In genomic region chr19:19338082-19338481, GRCh38 we compare ENCODE assay signal across 21 cellular contexts. TPM values are rescaled to one million over a fixed set of nuclear protein-coding genes. Genes with fewer than 3 reads are reported as not detected.
DNase-seq lines count a peak whose midpoint lies in the region; ATAC-seq, FAIRE-seq and TF ChIP-seq lines count a peak whose summit lies in the region.
"Had no signal": no experiment of that assay in that cellular context is flagged by ENCODE, and none has a peak within 500 bp of the region (broad histone marks: within the 10 kb centered on the region; RNA-seq: fewer than 3 reads in every experiment).

No MANE protein-coding gene starts in this region.

- no peaks in the 10 kb centered on the region for H3K9me3 Mint-ChIP-seq in CD14-positive monocyte

- ATAC-seq in GM21723 (IDR thresholded peaks at IDR 0.05; ENCODE audit: unreplicated experiment), result no peak
- ATAC-seq in HG03139 (IDR thresholded peaks at IDR 0.05; ENCODE audit: unreplicated experiment), result no peak
- ATAC-seq: GM12878, lower lobe of right lung had no signal

- peaks cover 0 to 2% (median 0%) of the 10 kb centered on the region in 3 donors for H3K27me3 Mint-ChIP-seq in CD14-positive monocyte (ENCODE audit: low read depth in 3 of 3)

- TF ChIP-seq CTCF in fibroblast of mammary gland (conservative IDR thresholded peaks at IDR 0.05; ENCODE audit: control insufficient read depth, insufficient read depth, low read depth, low read length), result no peak
- no peak for TF ChIP-seq CTCF in CD14-positive monocyte (IDR thresholded peaks at IDR 0.05)

- DNase-seq in H54 (ENCODE audit: insufficient read length, low spot score) (peak; percentile 85), adipocyte (ENCODE audit: low read depth) (no peak), fibroblast of mammary gland (ENCODE audit: low read depth) (peak; percentile 87), skeletal muscle cell (ENCODE audit: low read depth) (peak; percentile 19), CD14-positive monocyte (ENCODE audit: low spot score) (no peak)
- no peak for DNase-seq in stimulated activated CD4-positive, alpha-beta T cell treated with anti-CD3 and anti-CD28 coated beads, Interleukin-4, amount 100 ng/mL, for 4 hours
- DNase-seq: activated CD4-positive, alpha-beta T cell treated with anti-CD3 and anti-CD28 coated beads for 48 hours; lower lobe of right lung; NCI-H1417; NCI-H2171 treated with DMSO at 0.1 percent for 48 hours; NCI-H748 treated with DMSO at 0.1 percent for 48 hours; pancreas; stimulated activated CD4-positive, alpha-beta T cell treated with anti-CD3 and anti-CD28 coated beads, Interleukin-4, amount 100 ng/mL, for 1 hour; substantia nigra; T-helper 9 cell had no signal

- H3K27ac Mint-ChIP-seq in CD14-positive monocyte, result peak overlapping the region in 1 of 7 donors; percentile 36

- H3K9ac ChIP-seq in adipocyte (ENCODE audit: low read length), result peak overlapping the region; percentile 24
- H3K9ac ChIP-seq: BLaER1, KMS-11 had no signal

- no peaks in the 10 kb centered on the region for H3K27me3 ChIP-seq in adipocyte (replicated peaks; ENCODE audit: control insufficient read depth, insufficient read depth, low read length)
- H3K27me3 ChIP-seq: BLaER1, pancreas had no signal

- no peak overlapping the region for H3K4me3 Mint-ChIP-seq in CD14-positive monocyte

- no peak for TF ChIP-seq POLR2A in H54 (IDR thresholded peaks at IDR 0.05; ENCODE audit: low read depth, low read length)

- FAIRE-seq in H54 (lab: Jason Lieb, UNC), result no peak
- FAIRE-seq: G401.6, GM12878, pancreas had no signal

- intact Hi-C loops in CD14-positive monocyte (cut with micrococcal nuclease), result no loop called here

- H3K36me3 ChIP-seq in adipocyte (ENCODE audit: control insufficient read depth, insufficient read depth, low read length, severe bottlenecking), result peaks cover 65% of the 10 kb centered on the region

- H3K4me1 ChIP-seq in adipocyte (ENCODE audit: control insufficient read depth, insufficient read depth, low read length), result peaks cover 24% of the 10 kb centered on the region
- H3K4me1 ChIP-seq: BLaER1, lower lobe of right lung, pancreas had no signal

- no peaks in the 10 kb centered on the region for H3K4me1 Mint-ChIP-seq in CD14-positive monocyte

- H3K4me3 ChIP-seq in adipocyte (ENCODE audit: low read length) (no peak overlapping the region), fibroblast of mammary gland (ENCODE audit: control insufficient read depth, low read depth, low read length) (no peak overlapping the region), skeletal muscle cell (ENCODE audit: low read depth, low read length) (no peak overlapping the region)
- H3K4me3 ChIP-seq: BLaER1, GM12878, lower lobe of right lung, pancreas had no signal

- no peaks in the 10 kb centered on the region for H3K9me3 ChIP-seq in adipocyte (ENCODE audit: control insufficient read depth, low read length)
- H3K9me3 ChIP-seq: BLaER1, lower lobe of right lung, pancreas had no signal

- peaks cover 71 to 96% of the 10 kb centered on the region in 2 donors for H3K36me3 Mint-ChIP-seq in CD14-positive monocyte

RNA-seq across cellular contexts. Expression of gene MAU2, which starts 17.5 kb away (rescaled TPM):
- 10 to 100 TPM in 1 of 2 donors, 1 to 10 TPM in 1; 7.4 to 14.5 TPM for polyA plus RNA-seq in CD14-positive monocyte

RNA-seq across cellular contexts. Expression of gene SUGP1, which starts 17.8 kb away (rescaled TPM):
- 10 to 100 TPM; 17.4 to 18.1 TPM for polyA plus RNA-seq in CD14-positive monocyte

Comparison
In these comparisons a context has a peak if more than half of its experiments do, and no peak if none do; other contexts are left out.
1. DNase-seq: peak in H54 (single experiment), fibroblast of mammary gland (single experiment) and skeletal muscle cell (single experiment); none in adipocyte (single experiment), stimulated activated CD4-positive, alpha-beta T cell treated with anti-CD3 and anti-CD28 coated beads, Interleukin-4, amount 100 ng/mL, for 4 hours (0 of 2) and CD14-positive monocyte (single experiment).